ENCODE assay signal across 8 cellular contexts in genomic region chr14:103123634-103124500, GRCh38.
A peak's percentile ranks its signal among the peaks of the same experiment; 100 is the strongest.
DNase-seq lines count a peak whose midpoint lies in the region.

No MANE protein-coding gene starts in this region.

- peaks cover 44% of the 10 kb centered on the region for H3K4me1 ChIP-seq in HUES6 (ENCODE audit: control insufficient read depth, insufficient read depth, low read length)
- peaks cover 17% of the 10 kb centered on the region for H3K4me1 ChIP-seq in effector memory CD4-positive, alpha-beta T cell (ENCODE audit: control insufficient read depth, insufficient read depth, low read length, poor library complexity, severe bottlenecking)
- H3K4me1 ChIP-seq in muscle layer of colon (ENCODE audit: insufficient read depth, low read length): peaks cover 9% of the 10 kb centered on the region

- DNase-seq in AML-193 (lab: John Stamatoyannopoulos, UW) (peak; percentile 7 to 39), midbrain (lab: John Stamatoyannopoulos, UW) (no peak), putamen (ENCODE audit: low spot score) (no peak)
- no peak for DNase-seq in effector memory CD4-positive, alpha-beta T cell
- no peak for DNase-seq in activated effector memory CD4-positive, alpha-beta T cell treated with anti-CD3 and anti-CD28 coated beads, Interleukin-2, amount 50 U/mL, for 16 hours
- DNase-seq in stimulated activated CD4-positive, alpha-beta T cell treated with anti-CD3 and anti-CD28 coated beads, Interleukin-2, amount 100 ng/mL, for 48 hours: no peak

- H3K4me3 ChIP-seq in HUES6 (ENCODE audit: low read depth, low read length) (peak overlapping the region; percentile 59), muscle layer of colon (ENCODE audit: low read depth in 1 of 2, low read length in 2 of 2) (peak overlapping the region; percentile 54 to 62)
- peak overlapping the region; percentile 29 for H3K4me3 ChIP-seq in effector memory CD4-positive, alpha-beta T cell (ENCODE audit: insufficient read depth, low read depth, low read length, poor library complexity, severe bottlenecking)

- peak overlapping the region; percentile 13 for H3K9ac ChIP-seq in HUES6 (ENCODE audit: low read length)
- peak overlapping the region; percentile 30 for H3K9ac ChIP-seq in muscle layer of colon (ENCODE audit: low read length)

- H3K27me3 ChIP-seq in HUES6 (ENCODE audit: control insufficient read depth, insufficient read depth, low read length) (peaks cover 33% of the 10 kb centered on the region; the same call in 1 of the 2 replicates), muscle layer of colon (ENCODE audit: control insufficient read depth in 1 of 2, insufficient read depth in 2 of 2, low read length in 2 of 2) (peaks cover 4 to 32% of the 10 kb centered on the region in 2 donors)
- peaks cover 23% of the 10 kb centered on the region for H3K27me3 ChIP-seq in effector memory CD4-positive, alpha-beta T cell (replicated peaks; ENCODE audit: control insufficient read depth, insufficient read depth, low read length, poor library complexity, severe bottlenecking)

- H3K9me3 ChIP-seq in HUES6 (ENCODE audit: control insufficient read depth, insufficient read depth, low read depth, low read length) (no peaks in the 10 kb centered on the region), muscle layer of colon (ENCODE audit: low read length) (no peaks in the 10 kb centered on the region)
- no peaks in the 10 kb centered on the region for H3K9me3 ChIP-seq in effector memory CD4-positive, alpha-beta T cell (ENCODE audit: control insufficient read depth, low read length)

- H3K36me3 ChIP-seq in HUES6 (ENCODE audit: control insufficient read depth, insufficient read depth, low read length) (no peaks in the 10 kb centered on the region; the same call in 1 of the 2 replicates), muscle layer of colon (ENCODE audit: insufficient read depth, low read length) (no peaks in the 10 kb centered on the region)
- H3K36me3 ChIP-seq in effector memory CD4-positive, alpha-beta T cell (ENCODE audit: control insufficient read depth, insufficient read depth, low read length): no peaks in the 10 kb centered on the region

- H3K27ac ChIP-seq in HUES6 (ENCODE audit: low read depth, low read length) (no peak overlapping the region), muscle layer of colon (ENCODE audit: low read depth, low read length) (peak overlapping the region; percentile 4)
- no peak overlapping the region for H3K27ac ChIP-seq in effector memory CD4-positive, alpha-beta T cell (ENCODE audit: insufficient read depth, low read length, poor library complexity, severe bottlenecking)

Comparison
In these comparisons a context has a peak if more than half of its experiments do, and no peak if none do; other contexts are left out.
1. DNase-seq: peak in AML-193 (2 of 2); none in effector memory CD4-positive, alpha-beta T cell (0 of 3), activated effector memory CD4-positive, alpha-beta T cell treated with anti-CD3 and anti-CD28 coated beads, Interleukin-2, amount 50 U/mL, for 16 hours (single experiment), midbrain (single experiment), putamen (single experiment) and stimulated activated CD4-positive, alpha-beta T cell treated with anti-CD3 and anti-CD28 coated beads, Interleukin-2, amount 100 ng/mL, for 48 hours (0 of 2).
2. Peak in every context shown above with its lines, with median percentiles within 50 percentile points of each other: H3K4me3 ChIP-seq.